ENCODE assay signal across 15 cellular contexts in the genomic region with DNA sequence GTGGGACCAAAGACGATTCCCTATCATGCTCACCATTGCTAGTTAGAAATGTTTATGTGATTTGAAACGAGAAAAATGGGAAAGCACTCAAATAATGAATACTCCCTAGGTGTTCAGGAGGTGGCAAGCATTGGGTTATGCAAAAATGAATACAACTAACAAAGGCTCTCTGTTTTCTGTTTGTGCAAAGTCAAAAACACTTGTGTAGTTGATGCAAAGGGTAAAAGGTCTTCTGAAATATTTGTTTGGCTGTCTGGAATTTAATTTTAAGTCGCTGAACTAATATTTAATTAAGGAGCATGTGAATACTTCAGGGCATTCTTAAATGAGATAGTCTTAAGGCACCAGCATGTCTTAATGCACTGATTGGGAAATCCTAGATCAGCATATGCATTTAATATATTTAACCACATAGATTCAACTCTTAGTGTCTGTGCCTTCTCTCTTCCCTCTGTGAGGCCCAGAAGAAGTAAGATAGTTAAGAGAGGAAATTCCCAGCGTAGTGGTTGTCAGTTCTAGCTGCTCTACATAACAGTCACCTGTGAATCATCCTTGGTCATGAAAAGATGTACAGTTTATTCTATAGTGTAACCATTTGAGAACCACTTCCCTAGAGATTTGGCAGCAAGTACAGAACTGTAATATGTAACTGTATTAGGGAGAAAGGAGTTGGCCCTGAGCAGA.
A peak's percentile ranks its signal among the peaks of the same experiment; 100 is the strongest.
DNase-seq lines count a peak whose midpoint lies in the region; ATAC-seq and TF ChIP-seq lines count a peak whose summit lies in the region.
"Had no signal": no experiment of that assay in that cellular context is flagged by ENCODE, and none has a peak within 500 bp of the region (broad histone marks: within the 10 kb centered on the region; RNA-seq: fewer than 3 reads in every experiment).

No MANE protein-coding gene starts in this region.

- H3K4me3 Mint-ChIP-seq in activated CD4-positive, alpha-beta T cell treated with anti-CD3 and anti-CD28 coated beads for 36 hours, result no peak overlapping the region
- H3K4me3 Mint-ChIP-seq in activated CD4-positive, alpha-beta T cell treated with anti-CD3 and anti-CD28 coated beads, Interleukin-2, amount 10 ng/mL, durations not matched to agents 24 days and 14 days, result no peak overlapping the region
- no peak overlapping the region for H3K4me3 Mint-ChIP-seq in immature natural killer cell
- H3K4me3 Mint-ChIP-seq: naive thymus-derived CD8-positive, alpha-beta T cell had no signal

- no peaks in the 10 kb centered on the region for H3K9me3 Mint-ChIP-seq in activated CD4-positive, alpha-beta T cell treated with anti-CD3 and anti-CD28 coated beads for 36 hours (ENCODE audit: low read depth)
- H3K9me3 Mint-ChIP-seq in activated CD4-positive, alpha-beta T cell treated with anti-CD3 and anti-CD28 coated beads, Interleukin-2, amount 10 ng/mL, durations not matched to agents 24 days and 14 days, result no peaks in the 10 kb centered on the region
- H3K9me3 Mint-ChIP-seq in immature natural killer cell, result no peaks in the 10 kb centered on the region
- H3K9me3 Mint-ChIP-seq: naive thymus-derived CD8-positive, alpha-beta T cell had no signal

- no peaks in the 10 kb centered on the region for H3K27me3 Mint-ChIP-seq in activated CD4-positive, alpha-beta T cell treated with anti-CD3 and anti-CD28 coated beads for 36 hours
- no peaks in the 10 kb centered on the region for H3K27me3 Mint-ChIP-seq in activated CD4-positive, alpha-beta T cell treated with anti-CD3 and anti-CD28 coated beads, Interleukin-2, amount 10 ng/mL, durations not matched to agents 24 days and 14 days
- peaks cover 0 to 2% (median 0%) of the 10 kb centered on the region in 3 donors for H3K27me3 Mint-ChIP-seq in immature natural killer cell (ENCODE audit: low read depth in 3 of 3)
- H3K27me3 Mint-ChIP-seq: naive thymus-derived CD8-positive, alpha-beta T cell had no signal

- no peak for TF ChIP-seq CTCF in NB4 (IDR thresholded peaks at IDR 0.05; ENCODE audit: low read depth, low read length)
- no peak for TF ChIP-seq CTCF in choroid plexus epithelial cell (conservative IDR thresholded peaks at IDR 0.05; ENCODE audit: low read depth, low read length)

- H3K36me3 Mint-ChIP-seq in activated CD4-positive, alpha-beta T cell treated with anti-CD3 and anti-CD28 coated beads for 36 hours (ENCODE audit: low read depth), result peaks cover 22% of the 10 kb centered on the region
- H3K36me3 Mint-ChIP-seq in activated CD4-positive, alpha-beta T cell treated with anti-CD3 and anti-CD28 coated beads, Interleukin-2, amount 10 ng/mL, durations not matched to agents 24 days and 14 days (ENCODE audit: low read depth), result peaks cover 31% of the 10 kb centered on the region
- peaks cover 6 to 14% (median 8%) of the 10 kb centered on the region in 3 donors for H3K36me3 Mint-ChIP-seq in immature natural killer cell

- CTCF ChIA-PET in activated CD4-positive, alpha-beta T cell treated with anti-CD3 and anti-CD28 coated beads for 36 hours (lab: Charles Lee), result no interaction called here

- DNase-seq in activated CD4-positive, alpha-beta T cell treated with anti-CD3 and anti-CD28 coated beads for 36 hours, result no peak
- DNase-seq in activated CD4-positive, alpha-beta T cell treated with anti-CD3 and anti-CD28 coated beads, Interleukin-2, amount 10 ng/mL, durations not matched to agents 24 days and 14 days, result no peak
- DNase-seq in NB4 (ENCODE audit: low read depth) (peak; percentile 24), choroid plexus epithelial cell (ENCODE audit: low read depth) (peak; percentile 52), skeletal muscle cell (ENCODE audit: low read depth) (peak; percentile 74), GM19238 (ENCODE audit: insufficient read length, low spot score) (no peak), immature natural killer cell (no peak)
- DNase-seq: activated CD8-positive, alpha-beta memory T cell treated with anti-CD3 and anti-CD28 coated beads, Interleukin-2, amount 50 U/mL, for 48 hours; caudate nucleus; DMS79; erythroblast; naive thymus-derived CD8-positive, alpha-beta T cell; NCI-H2171; tibial artery had no signal

- intact Hi-C loops in activated CD4-positive, alpha-beta T cell treated with anti-CD3 and anti-CD28 coated beads for 36 hours (cut with DNase I, micrococcal nuclease), result no loop called here
- intact Hi-C loops in activated CD4-positive, alpha-beta T cell treated with anti-CD3 and anti-CD28 coated beads, Interleukin-2, amount 10 ng/mL, durations not matched to agents 24 days and 14 days (cut with micrococcal nuclease), result no loop called here

- peak; percentile 95 for ATAC-seq in activated CD4-positive, alpha-beta T cell treated with anti-CD3 and anti-CD28 coated beads for 36 hours
- no peak for ATAC-seq in GM21723 (IDR thresholded peaks at IDR 0.05; ENCODE audit: unreplicated experiment)
- ATAC-seq: naive thymus-derived CD8-positive, alpha-beta T cell had no signal

- peaks cover 17% of the 10 kb centered on the region for H3K4me1 Mint-ChIP-seq in activated CD4-positive, alpha-beta T cell treated with anti-CD3 and anti-CD28 coated beads for 36 hours
- peaks cover 7% of the 10 kb centered on the region for H3K4me1 Mint-ChIP-seq in activated CD4-positive, alpha-beta T cell treated with anti-CD3 and anti-CD28 coated beads, Interleukin-2, amount 10 ng/mL, durations not matched to agents 24 days and 14 days
- H3K4me1 Mint-ChIP-seq in immature natural killer cell, result peaks cover 4 to 51% of the 10 kb centered on the region in 2 donors

- H3K27ac Mint-ChIP-seq in activated CD4-positive, alpha-beta T cell treated with anti-CD3 and anti-CD28 coated beads for 36 hours, result peak overlapping the region; percentile 17
- no peak overlapping the region for H3K27ac Mint-ChIP-seq in activated CD4-positive, alpha-beta T cell treated with anti-CD3 and anti-CD28 coated beads, Interleukin-2, amount 10 ng/mL, durations not matched to agents 24 days and 14 days
- H3K27ac Mint-ChIP-seq in immature natural killer cell, result no peak overlapping the region

- no peak for TF ChIP-seq POLR2A in NB4 (IDR thresholded peaks at IDR 0.05; ENCODE audit: extremely low read depth, insufficient read length)

- H3K4me3 ChIP-seq in NB4 (ENCODE audit: low read depth, low read length) (no peak overlapping the region), choroid plexus epithelial cell (ENCODE audit: low read depth, low read length) (no peak overlapping the region), skeletal muscle cell (ENCODE audit: low read depth, low read length) (no peak overlapping the region)
- H3K4me3 ChIP-seq: tibial artery had no signal

- POLR2A ChIA-PET in activated CD4-positive, alpha-beta T cell treated with anti-CD3 and anti-CD28 coated beads for 36 hours (lab: Charles Lee), result no interaction called here

Comparison
In these comparisons a context has a peak if more than half of its experiments do, and no peak if none do; other contexts are left out.
1. DNase-seq: peak in NB4 (single experiment), choroid plexus epithelial cell (single experiment) and skeletal muscle cell (single experiment); none in activated CD4-positive, alpha-beta T cell treated with anti-CD3 and anti-CD28 coated beads for 36 hours (single experiment), activated CD4-positive, alpha-beta T cell treated with anti-CD3 and anti-CD28 coated beads, Interleukin-2, amount 10 ng/mL, durations not matched to agents 24 days and 14 days (single experiment), GM19238 (single experiment) and immature natural killer cell (0 of 3).